1 cellular context compared by ENCODE assay signal in the genomic region with DNA sequence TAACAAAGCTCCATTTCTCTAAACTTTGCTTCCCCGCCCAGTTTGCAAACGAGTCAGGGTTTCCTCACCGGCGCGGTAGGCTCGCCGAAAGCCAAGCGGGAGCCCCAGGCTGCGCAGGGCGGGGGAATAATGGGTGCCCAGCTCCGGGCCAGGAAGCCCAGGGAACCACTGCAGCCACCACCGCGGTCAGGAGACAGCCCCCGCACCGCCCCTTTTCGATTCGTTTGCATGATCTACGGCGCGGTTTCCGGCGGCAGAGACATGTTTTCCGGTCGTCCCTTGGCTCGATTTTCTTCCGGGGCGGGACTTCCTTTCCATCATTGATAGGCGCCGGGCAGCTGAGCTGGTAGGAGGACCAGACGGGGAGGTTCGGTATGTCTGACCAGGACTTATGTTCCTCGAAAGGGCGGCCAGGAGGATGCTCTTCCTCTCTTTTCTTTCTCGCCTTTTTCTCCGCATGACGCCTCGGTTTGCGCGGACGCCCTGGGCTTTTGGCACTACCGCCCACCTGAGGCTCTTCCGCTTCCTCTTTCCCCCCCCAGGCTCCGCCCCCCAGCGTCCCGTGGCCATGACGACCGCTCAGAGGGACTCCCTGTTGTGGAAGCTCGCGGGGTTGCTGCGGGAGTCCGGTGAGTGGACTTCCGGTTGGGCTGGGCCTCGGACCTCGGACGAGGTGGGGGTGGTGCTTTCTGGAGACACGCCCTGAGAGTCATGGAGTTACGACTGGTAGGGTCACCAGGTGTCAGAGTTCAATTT.
A peak's percentile ranks its signal among the peaks of the same experiment; 100 is the strongest.
TF ChIP-seq lines count a peak whose summit lies in the region.

Gene STK11IP, plus strand, starts transcription at position 306 of the 756 bp plus-strand sequence. Its CDS starts 263 bp downstream, at position 569.

TF ChIP-seq in SK-N-SH, 30 proteins besides CTCF, POLR2A, EP300 and RAD21 (continued from another document):
- TF ChIP-seq REST (IDR thresholded peaks at IDR 0.05; ENCODE audit: low read depth, low read length) (peak; percentile 59; the same call in 1 of the 2 replicates), MEF2A (IDR thresholded peaks at IDR 0.05; ENCODE audit: borderline replicate concordance, low read depth) (no peak), GABPA (IDR thresholded peaks at IDR 0.05; ENCODE audit: low read depth) (peak; percentile 92), SMC3 (IDR thresholded peaks at IDR 0.05; ENCODE audit: low read depth, low read length) (0 out of 2 replicates have a peak, but pooled peaks have one; percentile 8), ZBTB33 (IDR thresholded peaks at IDR 0.05; ENCODE audit: borderline replicate concordance, low read depth) (peak; percentile 89), TCF12 (IDR thresholded peaks at IDR 0.05) (no peak; the same call in 1 of the 2 replicates)
